In genomic region chr15:61228025-61228901, GRCh38 we compare ENCODE assay signal across 9 cellular contexts. TPM values are rescaled to one million over a fixed set of nuclear protein-coding genes. Genes with fewer than 3 reads are reported as not detected.
A peak's percentile ranks its signal among the peaks of the same experiment; 100 is the strongest.
DNase-seq lines count a peak whose midpoint lies in the region; ATAC-seq and TF ChIP-seq lines count a peak whose summit lies in the region.
"Had no signal": no experiment of that assay in that cellular context is flagged by ENCODE, and none has a peak within 500 bp of the region (broad histone marks: within the 10 kb centered on the region; RNA-seq: fewer than 3 reads in every experiment).

No MANE protein-coding gene starts in this region.

- no peak for ATAC-seq in CD4-positive, alpha-beta T cell (ENCODE audit: poor library complexity)
- peak; percentile 28 to 40 (median 36) for ATAC-seq in right lobe of liver
- ATAC-seq in upper lobe of right lung: no peak
- ATAC-seq in HG02970 (IDR thresholded peaks at IDR 0.05; ENCODE audit: low FRiP score, unreplicated experiment): no peak
- no peak for ATAC-seq in HG03432 (IDR thresholded peaks at IDR 0.05; ENCODE audit: unreplicated experiment)

- CTCF ChIA-PET in CD4-positive, alpha-beta T cell (lab: Charles Lee): no interaction called here

- H3K27me3 Mint-ChIP-seq in CD4-positive, alpha-beta T cell: peaks cover 83% of the 10 kb centered on the region

- 0% methylated on average over 16 of the region's 63 CpGs for WGBS in right lobe of liver (ENCODE audit: insufficient coverage, low coverage, low lambda C conversion rate, missing lambda C conversion rate)

- H3K27me3 ChIP-seq in CD4-positive, alpha-beta T cell (ENCODE audit: control insufficient read depth, insufficient read depth, low read length): peaks cover 79% of the 10 kb centered on the region
- H3K27me3 ChIP-seq in KMS-11 (ENCODE audit: insufficient read depth, low read depth) (no peaks in the 10 kb centered on the region), right lobe of liver (no peaks in the 10 kb centered on the region), upper lobe of right lung (peaks cover 10% of the 10 kb centered on the region)

- no peak for TF ChIP-seq CTCF in CD4-positive, alpha-beta T cell (IDR thresholded peaks at IDR 0.05)
- TF ChIP-seq CTCF in KMS-11 (conservative IDR thresholded peaks at IDR 0.05; ENCODE audit: low read depth, low read length) (no peak), choroid plexus epithelial cell (conservative IDR thresholded peaks at IDR 0.05; ENCODE audit: low read depth, low read length) (no peak), right lobe of liver (IDR thresholded peaks at IDR 0.05) (no peak), upper lobe of right lung (IDR thresholded peaks at IDR 0.05) (no peak)

- H2AFZ ChIP-seq in KMS-11 (ENCODE audit: low read depth): peak overlapping the region; percentile 82

- no peak overlapping the region; the same call in 1 of the 2 replicates for H3K9ac ChIP-seq in KMS-11

- no peak overlapping the region for H3K4me3 ChIP-seq in KMS-11 (IDR thresholded peaks at IDR 0.05; ENCODE audit: insufficient read depth, low read depth, low read length)
- peak overlapping the region; percentile 73 for H3K4me3 ChIP-seq in choroid plexus epithelial cell (ENCODE audit: low read depth, low read length)
- H3K4me3 ChIP-seq in right lobe of liver: peak overlapping the region; percentile 54 to 67 (median 63)
- peak overlapping the region; percentile 59 for H3K4me3 ChIP-seq in upper lobe of right lung

- no peaks in the 10 kb centered on the region for H3K36me3 Mint-ChIP-seq in CD4-positive, alpha-beta T cell (ENCODE audit: low read depth)

- peak overlapping the region; percentile 60 for H3K4me3 Mint-ChIP-seq in CD4-positive, alpha-beta T cell

- H3K27ac Mint-ChIP-seq in CD4-positive, alpha-beta T cell: no peak overlapping the region

- H3K79me2 ChIP-seq in KMS-11 (ENCODE audit: insufficient read depth, low read depth): no peaks in the 10 kb centered on the region

- peaks cover 12% of the 10 kb centered on the region for H3K4me1 Mint-ChIP-seq in CD4-positive, alpha-beta T cell (ENCODE audit: low read depth)

- POLR2A ChIA-PET in CD4-positive, alpha-beta T cell (lab: Charles Lee): no interaction called here

- no peak for DNase-seq in CD4-positive, alpha-beta T cell
- DNase-seq in choroid plexus epithelial cell (ENCODE audit: low read depth): peak; percentile 39
- peak; percentile 49 to 58 (median 49) for DNase-seq in right lobe of liver
- DNase-seq in upper lobe of right lung: no peak
- DNase-seq in KG1 (lab: John Stamatoyannopoulos, UW): no peak

- H3K4me1 ChIP-seq in KMS-11 (ENCODE audit: low read depth, poor library complexity, severe bottlenecking): no peaks in the 10 kb centered on the region
- peaks cover 0 to 10% (median 0%) of the 10 kb centered on the region in 4 donors for H3K4me1 ChIP-seq in right lobe of liver
- H3K4me1 ChIP-seq in upper lobe of right lung: no peaks in the 10 kb centered on the region

- H3K9me3 Mint-ChIP-seq in CD4-positive, alpha-beta T cell: no peaks in the 10 kb centered on the region

- peak overlapping the region; percentile 68 for H3K4me2 ChIP-seq in KMS-11

- no peak for TF ChIP-seq POLR2A in right lobe of liver (IDR thresholded peaks at IDR 0.05)

- no peaks in the 10 kb centered on the region for H3K9me3 ChIP-seq in CD4-positive, alpha-beta T cell (ENCODE audit: control insufficient read depth, low read length)
- H3K9me3 ChIP-seq in right lobe of liver (no peaks in the 10 kb centered on the region), upper lobe of right lung (no peaks in the 10 kb centered on the region)

- intact Hi-C loops in CD4-positive, alpha-beta T cell (cut with DNase I, micrococcal nuclease): no loop called here
- intact Hi-C loops in right lobe of liver (cut with DNase I): no loop called here
- intact Hi-C loops in upper lobe of right lung (cut with DNase I): no loop called here

- no peak overlapping the region for H3K27ac ChIP-seq in CD4-positive, alpha-beta T cell (ENCODE audit: low read depth, low read length)
- no peak overlapping the region for H3K27ac ChIP-seq in KMS-11
- peak overlapping the region in 2 of 3 donors; percentile 49 to 65 for H3K27ac ChIP-seq in right lobe of liver
- no peak overlapping the region for H3K27ac ChIP-seq in upper lobe of right lung
- H3K27ac ChIP-seq: HL-60 had no signal

- no peaks in the 10 kb centered on the region for H4K20me1 ChIP-seq in KMS-11 (ENCODE audit: insufficient read depth)

- H3K36me3 ChIP-seq in KMS-11 (ENCODE audit: insufficient read depth): no peaks in the 10 kb centered on the region
- H3K36me3 ChIP-seq in right lobe of liver: no peaks in the 10 kb centered on the region
- no peaks in the 10 kb centered on the region for H3K36me3 ChIP-seq in upper lobe of right lung

RNA-seq across cellular contexts. Expression of gene RORA, which starts 0.8 kb away (rescaled TPM):
- total RNA-seq in CD4-positive, alpha-beta T cell: 100 to 1,000 TPM; 176 to 188 TPM
- total RNA-seq in right lobe of liver (10 to 100 TPM; 27.9 to 71.3 (median 44.6) TPM), upper lobe of right lung (34.6 TPM)

Comparison
In these comparisons a context has a peak if more than half of its experiments do, and no peak if none do; other contexts are left out.
1. ATAC-seq: peak in right lobe of liver (4 of 4); none in CD4-positive, alpha-beta T cell (single experiment), upper lobe of right lung (single experiment), HG02970 (single experiment) and HG03432 (single experiment).
2. DNase-seq: peak in choroid plexus epithelial cell (single experiment) and right lobe of liver (3 of 3); none in CD4-positive, alpha-beta T cell (0 of 10), upper lobe of right lung (single experiment) and KG1 (single experiment).
3. H3K27ac ChIP-seq: peak in right lobe of liver (2 of 3); none in CD4-positive, alpha-beta T cell (single experiment), KMS-11 (single experiment) and upper lobe of right lung (single experiment).